In the genomic region with DNA sequence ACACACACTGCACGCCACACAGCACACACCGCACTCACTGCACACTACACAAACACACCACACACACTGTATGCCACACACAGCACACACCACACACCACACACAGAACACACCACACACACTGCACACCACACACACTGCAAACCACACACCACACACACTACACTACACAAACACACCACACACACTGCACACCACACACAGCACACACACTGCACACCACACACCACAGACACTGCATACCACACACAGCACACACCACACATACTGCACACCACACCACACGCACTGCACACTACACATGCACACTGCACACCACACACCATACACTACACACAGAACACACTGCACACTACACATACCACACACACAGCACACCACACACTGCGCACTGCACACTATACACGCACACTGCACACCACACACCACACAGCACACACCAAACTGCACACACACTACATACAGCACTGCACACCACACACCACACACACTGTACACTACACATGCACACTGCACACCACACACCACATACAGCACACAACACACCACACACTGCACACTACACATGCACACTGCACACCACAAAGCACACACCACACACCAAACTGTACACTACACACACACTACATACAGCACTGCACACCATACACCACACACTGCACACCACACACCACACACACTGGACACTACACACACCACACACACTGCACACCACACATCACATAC, we compare ENCODE assay signal across 1 cellular context.
TF ChIP-seq lines count a peak whose summit lies in the region.

No MANE protein-coding gene starts in this region.

TF ChIP-seq in IMR-90, 13 proteins besides CTCF, POLR2A, EP300 and RAD21 (continued from another document):
- TF ChIP-seq RCOR1 (IDR thresholded peaks at IDR 0.05; ENCODE audit: insufficient replicate concordance, low read length) = no peak
- TF ChIP-seq SMC3 (IDR thresholded peaks at IDR 0.05; ENCODE audit: low read depth, low read length) = no peak
- TF ChIP-seq, protein P1, sequence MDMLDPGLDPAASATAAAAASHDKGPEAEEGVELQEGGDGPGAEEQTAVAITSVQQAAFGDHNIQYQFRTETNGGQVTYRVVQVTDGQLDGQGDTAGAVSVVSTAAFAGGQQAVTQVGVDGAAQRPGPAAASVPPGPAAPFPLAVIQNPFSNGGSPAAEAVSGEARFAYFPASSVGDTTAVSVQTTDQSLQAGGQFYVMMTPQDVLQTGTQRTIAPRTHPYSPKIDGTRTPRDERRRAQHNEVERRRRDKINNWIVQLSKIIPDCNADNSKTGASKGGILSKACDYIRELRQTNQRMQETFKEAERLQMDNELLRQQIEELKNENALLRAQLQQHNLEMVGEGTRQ (IDR thresholded peaks at IDR 0.05; ENCODE audit: low read depth, low read length) = no peak
- TF ChIP-seq MAZ (IDR thresholded peaks at IDR 0.05; ENCODE audit: borderline replicate concordance, low read depth, low read length) = no peak
- TF ChIP-seq RFX5 (IDR thresholded peaks at IDR 0.05; ENCODE audit: low read depth, low read length) = no peak
- TF ChIP-seq, protein P2, sequence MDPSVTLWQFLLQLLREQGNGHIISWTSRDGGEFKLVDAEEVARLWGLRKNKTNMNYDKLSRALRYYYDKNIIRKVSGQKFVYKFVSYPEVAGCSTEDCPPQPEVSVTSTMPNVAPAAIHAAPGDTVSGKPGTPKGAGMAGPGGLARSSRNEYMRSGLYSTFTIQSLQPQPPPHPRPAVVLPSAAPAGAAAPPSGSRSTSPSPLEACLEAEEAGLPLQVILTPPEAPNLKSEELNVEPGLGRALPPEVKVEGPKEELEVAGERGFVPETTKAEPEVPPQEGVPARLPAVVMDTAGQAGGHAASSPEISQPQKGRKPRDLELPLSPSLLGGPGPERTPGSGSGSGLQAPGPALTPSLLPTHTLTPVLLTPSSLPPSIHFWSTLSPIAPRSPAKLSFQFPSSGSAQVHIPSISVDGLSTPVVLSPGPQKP (IDR thresholded peaks at IDR 0.05; ENCODE audit: borderline replicate concordance, low read depth, low read length) = no peak
- TF ChIP-seq CHD1 (IDR thresholded peaks at IDR 0.05; ENCODE audit: low read depth, low read length) = no peak
- no peak for TF ChIP-seq FOS (IDR thresholded peaks at IDR 0.05; ENCODE audit: low read depth, low read length)
